Comparison of ENCODE assay signal across 8 cellular contexts in genomic region chr1:185670187-185670627, GRCh38.
DNase-seq lines count a peak whose midpoint lies in the region; ATAC-seq, FAIRE-seq and TF ChIP-seq lines count a peak whose summit lies in the region.

No MANE protein-coding gene starts in this region.

- intact Hi-C loops in CD14-positive monocyte (cut with micrococcal nuclease): loop anchor here in 1 of 2 donors (10.0 kb wide), 1 partner anchor 355 kb away; the partner anchor contains the start of gene IVNS1ABP

- H3K4me1 Mint-ChIP-seq in CD14-positive monocyte (peaks cover 24% of the 10 kb centered on the region), osteocyte (ENCODE audit: unreplicated experiment) (peaks cover 12% of the 10 kb centered on the region)

- H3K36me3 Mint-ChIP-seq in CD14-positive monocyte (peaks cover 0 to 2% of the 10 kb centered on the region in 2 donors), osteocyte (ENCODE audit: unreplicated experiment) (no peaks in the 10 kb centered on the region)

- H3K27me3 Mint-ChIP-seq in CD14-positive monocyte (ENCODE audit: low read depth in 3 of 3): peaks cover 0 to 2% (median 0%) of the 10 kb centered on the region in 3 donors
- H3K27me3 Mint-ChIP-seq in osteocyte (ENCODE audit: unreplicated experiment): no peaks in the 10 kb centered on the region

- H3K27ac Mint-ChIP-seq in CD14-positive monocyte: no peak overlapping the region
- no peak overlapping the region for H3K27ac Mint-ChIP-seq in osteocyte (ENCODE audit: unreplicated experiment)

- ATAC-seq in HG03442 (IDR thresholded peaks at IDR 0.05; ENCODE audit: unreplicated experiment): no peak
- ATAC-seq in HG02623 (IDR thresholded peaks at IDR 0.05; ENCODE audit: unreplicated experiment): no peak

- no peak for DNase-seq in CD14-positive monocyte (ENCODE audit: low spot score)
- DNase-seq in GM19239 (ENCODE audit: insufficient read length, low spot score): no peak
- peak; percentile 47 for DNase-seq in NCI-H2029 (lab: John Stamatoyannopoulos, UW)
- DNase-seq in activated CD4-positive, alpha-beta T cell treated with anti-CD3 and anti-CD28 coated beads, Interleukin-2, amount 50 U/mL, for 1 hour: peak; percentile 59
- peak; percentile 45 for DNase-seq in fibroblast of gingiva (ENCODE audit: low read depth)
- no peak for DNase-seq in osteocyte (ENCODE audit: extremely low spot score, unreplicated experiment)

- no peak overlapping the region for H3K4me3 Mint-ChIP-seq in CD14-positive monocyte
- no peak overlapping the region for H3K4me3 Mint-ChIP-seq in osteocyte (ENCODE audit: unreplicated experiment)

- FAIRE-seq in GM19239 (lab: Jason Lieb, UNC): peak; percentile 76

- peak; percentile 40 for TF ChIP-seq CTCF in CD14-positive monocyte (IDR thresholded peaks at IDR 0.05)
- peak; percentile 89 for TF ChIP-seq CTCF in osteocyte (IDR thresholded peaks at IDR 0.05)

- H3K9me3 Mint-ChIP-seq in CD14-positive monocyte (peaks cover 0 to 10% (median 2%) of the 10 kb centered on the region in 7 donors), osteocyte (ENCODE audit: unreplicated experiment) (no peaks in the 10 kb centered on the region)

Comparison
In these comparisons a context has a peak if more than half of its experiments do, and no peak if none do; other contexts are left out.
1. DNase-seq: peak in NCI-H2029 (single experiment), activated CD4-positive, alpha-beta T cell treated with anti-CD3 and anti-CD28 coated beads, Interleukin-2, amount 50 U/mL, for 1 hour (single experiment) and fibroblast of gingiva (single experiment); none in CD14-positive monocyte (single experiment), GM19239 (single experiment) and osteocyte (single experiment).